In the genomic region with DNA sequence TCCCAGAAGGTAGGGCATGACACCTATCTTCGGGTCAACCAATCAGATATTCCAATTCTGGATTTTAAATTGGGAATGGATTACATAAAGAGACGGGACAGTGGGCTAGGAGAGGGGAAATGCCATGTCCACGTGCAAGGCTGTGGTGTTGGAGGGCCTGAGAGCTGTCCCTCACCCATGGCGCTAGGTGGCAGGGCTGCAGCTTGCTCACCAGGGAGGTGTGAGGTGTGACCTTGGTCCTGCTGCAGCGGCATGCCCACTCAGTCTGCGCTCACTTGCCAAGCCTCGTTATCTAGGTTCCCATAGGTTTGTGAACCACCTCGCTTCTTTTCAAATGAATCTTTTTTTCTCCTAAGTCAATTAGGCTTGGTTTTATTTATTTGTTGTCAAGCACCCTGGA, we compare ENCODE assay signal across 15 cellular contexts. TPM values are rescaled to one million over a fixed set of nuclear protein-coding genes. Genes with fewer than 3 reads are reported as not detected.
DNase-seq lines count a peak whose midpoint lies in the region; ATAC-seq and TF ChIP-seq lines count a peak whose summit lies in the region.
"Had no signal": no experiment of that assay in that cellular context is flagged by ENCODE, and none has a peak within 500 bp of the region (broad histone marks: within the 10 kb centered on the region; RNA-seq: fewer than 3 reads in every experiment).

No MANE protein-coding gene starts in this region.

- H3K18ac ChIP-seq in mesenchymal stem cell (ENCODE audit: low read depth in 1 of 2, low read length in 2 of 2), result peak overlapping the region in 1 of 2 experiments; percentile 73

- H3K14ac ChIP-seq in mesenchymal stem cell (ENCODE audit: low read length in 2 of 2), result peak overlapping the region in 1 of 2 experiments; percentile 94

- TF ChIP-seq CTCF in HCT116 (IDR thresholded peaks at IDR 0.05 in 2 of 3, conservative IDR thresholded peaks at IDR 0.05 in 1 of 3; ENCODE audit: borderline replicate concordance in 1 of 3, insufficient read depth in 1 of 3, low read depth in 2 of 3, low read length in 2 of 3) (peak; percentile 6 to 36 (median 23); a peak in 2 of 6 replicates), endodermal cell (conservative IDR thresholded peaks at IDR 0.05) (no peak)

- CTCF ChIA-PET in HCT116 (lab: Charles Lee), result no interaction called here
- CTCF ChIA-PET in activated CD8-positive, alpha-beta memory T cell treated with anti-CD3 and anti-CD28 coated beads, Interleukin-2, amount 10 ng/mL, durations not matched to agents 7 days and 5 days (lab: Charles Lee), result no interaction called here

- H3K9ac ChIP-seq in BLaER1 treated with 17β-estradiol and CSF1 and Interleukin-3, amounts not matched to agents 10 nM and 100 nM, result no peak overlapping the region
- H3K9ac ChIP-seq in HCT116 (ENCODE audit: low read length), result no peak overlapping the region
- H3K9ac ChIP-seq in endodermal cell (ENCODE audit: extremely low read depth, low read length, poor library complexity, severe bottlenecking), result no peak overlapping the region
- no peak overlapping the region for H3K9ac ChIP-seq in mesenchymal stem cell (ENCODE audit: low read length)

- WGBS in endodermal cell (ENCODE audit: insufficient coverage in 1 of 2, insufficient read length in 1 of 2), 2 experiments, result 83 to 100% methylated on average over 1 to 8 of the region's 8 CpGs
- WGBS in mesenchymal stem cell, result 87% methylated on average over 7 of the region's 8 CpGs

- no peak overlapping the region for H2BK12ac ChIP-seq in mesenchymal stem cell (ENCODE audit: low read length in 2 of 2)

- no peak overlapping the region for H3K27ac Mint-ChIP-seq in endodermal cell
- H3K27ac Mint-ChIP-seq in naive thymus-derived CD8-positive, alpha-beta T cell, result no peak overlapping the region
- H3K27ac Mint-ChIP-seq in activated CD8-positive, alpha-beta memory T cell treated with anti-CD3 and anti-CD28 coated beads, Interleukin-2, amount 10 ng/mL, durations not matched to agents 7 days and 5 days, result no peak overlapping the region
- H3K27ac Mint-ChIP-seq: CD4-positive, alpha-beta T cell; H9 had no signal

- H2AFZ ChIP-seq in HCT116 (ENCODE audit: low read depth, low read length, poor library complexity, severe bottlenecking), result no peak overlapping the region
- no peak overlapping the region for H2AFZ ChIP-seq in mesenchymal stem cell (ENCODE audit: low read depth, low read length)

- BruUV-seq in HCT116 (replicated peaks; lab: Mats Ljungman, UMichigan), result no TSS peak

- H3K4me2 ChIP-seq in BLaER1 treated with 17β-estradiol and CSF1 and Interleukin-3, amounts not matched to agents 10 nM and 100 nM, result peak overlapping the region in 8 of 11 experiments; percentile 83 to 97 (median 93); a peak in 14 of 22 replicates
- H3K4me2 ChIP-seq in HCT116 (ENCODE audit: low read length) (no peak overlapping the region), mesenchymal stem cell (ENCODE audit: low read length, poor library complexity, severe bottlenecking) (no peak overlapping the region)

- H3K4me1 Mint-ChIP-seq in endodermal cell, result peaks cover 46% of the 10 kb centered on the region
- H3K4me1 Mint-ChIP-seq in naive thymus-derived CD8-positive, alpha-beta T cell, result peaks cover 0 to 10% (median 1%) of the 10 kb centered on the region in 4 donors
- H3K4me1 Mint-ChIP-seq in activated CD8-positive, alpha-beta memory T cell treated with anti-CD3 and anti-CD28 coated beads, Interleukin-2, amount 10 ng/mL, durations not matched to agents 7 days and 5 days, result no peaks in the 10 kb centered on the region

- no peak overlapping the region for H3K23ac ChIP-seq in mesenchymal stem cell (ENCODE audit: low read length in 2 of 2)

- H2BK5ac ChIP-seq in mesenchymal stem cell (ENCODE audit: low read depth, low read length, poor library complexity, severe bottlenecking), result no peak overlapping the region

- H2BK15ac ChIP-seq in mesenchymal stem cell (ENCODE audit: low read depth, poor library complexity, severe bottlenecking), result no peak overlapping the region

- no peak for TF ChIP-seq POLR2A in HCT116 (IDR thresholded peaks at IDR 0.05; ENCODE audit: borderline replicate concordance, extremely low read depth, insufficient read depth, insufficient read length)

- H3K79me2 ChIP-seq in HCT116 (ENCODE audit: insufficient read depth, low read length), result no peaks in the 10 kb centered on the region

- no peaks in the 10 kb centered on the region for H4K20me1 ChIP-seq in BLaER1 treated with 17β-estradiol and CSF1 and Interleukin-3, amounts not matched to agents 10 nM and 100 nM
- H4K20me1 ChIP-seq in HCT116 (ENCODE audit: insufficient read depth), result no peaks in the 10 kb centered on the region

- H3K36me3 ChIP-seq in BLaER1 treated with 17β-estradiol and CSF1 and Interleukin-3, amounts not matched to agents 10 nM and 100 nM, result no peaks in the 10 kb centered on the region
- H3K36me3 ChIP-seq in HCT116 (ENCODE audit: control insufficient read depth in 1 of 2, insufficient read depth in 2 of 2, low read length in 2 of 2) (no peaks in the 10 kb centered on the region), endodermal cell (ENCODE audit: control insufficient read depth, insufficient read depth, low read length) (no peaks in the 10 kb centered on the region), mesenchymal stem cell (ENCODE audit: control insufficient read depth in 1 of 2, insufficient read depth in 2 of 2, low read depth in 1 of 2, low read length in 2 of 2) (no peaks in the 10 kb centered on the region)
- H3K36me3 ChIP-seq: BE2C had no signal

- POLR2A ChIA-PET in HCT116 (lab: Charles Lee), result no interaction called here
- POLR2A ChIA-PET in naive thymus-derived CD8-positive, alpha-beta T cell (lab: Charles Lee), result no interaction called here

- peaks cover 4% of the 10 kb centered on the region for H3K36me3 Mint-ChIP-seq in endodermal cell (ENCODE audit: low read depth)
- H3K36me3 Mint-ChIP-seq in naive thymus-derived CD8-positive, alpha-beta T cell, result no peaks in the 10 kb centered on the region
- H3K36me3 Mint-ChIP-seq in activated CD8-positive, alpha-beta memory T cell treated with anti-CD3 and anti-CD28 coated beads, Interleukin-2, amount 10 ng/mL, durations not matched to agents 7 days and 5 days, result no peaks in the 10 kb centered on the region

- RAD21 ChIA-PET in HCT116 (lab: Charles Lee; ENCODE audit: low non-redundant PET in 1 of 2, low total read pairs in 2 of 2, uncharacterized antibody in 2 of 2, unreplicated experiment in 2 of 2), result no interaction called here

- H2BK120ac ChIP-seq in mesenchymal stem cell (ENCODE audit: low read depth, low read length), result no peak overlapping the region

- H3K79me1 ChIP-seq in mesenchymal stem cell (replicated peaks; ENCODE audit: low read length, poor library complexity, severe bottlenecking), result no peaks in the 10 kb centered on the region

- ATAC-seq in HCT116, result peak; percentile 95
- no peak for ATAC-seq in naive thymus-derived CD8-positive, alpha-beta T cell
- no peak for ATAC-seq in activated CD8-positive, alpha-beta memory T cell treated with anti-CD3 and anti-CD28 coated beads, Interleukin-2, amount 10 ng/mL, durations not matched to agents 7 days and 5 days

- peak overlapping the region; percentile 81 for H2AK5ac ChIP-seq in mesenchymal stem cell (ENCODE audit: low read length, severe bottlenecking)

- no peaks in the 10 kb centered on the region for H3K27me3 Mint-ChIP-seq in endodermal cell (ENCODE audit: insufficient read depth)
- H3K27me3 Mint-ChIP-seq in naive thymus-derived CD8-positive, alpha-beta T cell, result peaks cover 5 to 23% (median 11%) of the 10 kb centered on the region in 5 donors
- H3K27me3 Mint-ChIP-seq in activated CD8-positive, alpha-beta memory T cell treated with anti-CD3 and anti-CD28 coated beads, Interleukin-2, amount 10 ng/mL, durations not matched to agents 7 days and 5 days, result peaks cover 15% of the 10 kb centered on the region

- intact Hi-C loops in HCT116 (cut with micrococcal nuclease), result no loop called here

- DNase-seq in HCT116 (ENCODE audit: low read depth, low spot score) (no peak), endodermal cell (peak; percentile 45), mesenchymal stem cell (no peak), NK-92 (lab: John Stamatoyannopoulos, UW; ENCODE audit: unreplicated experiment) (no peak)
- no peak for DNase-seq in naive thymus-derived CD8-positive, alpha-beta T cell
- DNase-seq in activated CD8-positive, alpha-beta memory T cell treated with anti-CD3 and anti-CD28 coated beads, Interleukin-2, amount 10 ng/mL, durations not matched to agents 7 days and 5 days, result no peak
- DNase-seq: BE2C; Caco-2; CD4-positive, alpha-beta T cell; GOT3; H9 had no signal

- TF ChIP-seq RAD21 in HCT116 (IDR thresholded peaks at IDR 0.05; ENCODE audit: low read depth), result 0 out of 2 replicates have a peak, but pooled peaks have one; percentile 13

- no peak overlapping the region for H3K4ac ChIP-seq in mesenchymal stem cell (ENCODE audit: low read depth in 1 of 2, low read length in 2 of 2)

- H4K91ac ChIP-seq in mesenchymal stem cell (ENCODE audit: low read length), result no peak overlapping the region

- H3K27ac ChIP-seq in BLaER1 treated with 17β-estradiol and CSF1 and Interleukin-3, amounts not matched to agents 10 nM and 100 nM, result no peak overlapping the region
- H3K27ac ChIP-seq in HCT116 (ENCODE audit: low read depth, low read length), result no peak overlapping the region
- no peak overlapping the region for H3K27ac ChIP-seq in endodermal cell (ENCODE audit: low read depth, low read length)
- H3K27ac ChIP-seq in mesenchymal stem cell (ENCODE audit: low read length, poor library complexity, severe bottlenecking), result no peak overlapping the region
- H3K27ac ChIP-seq: C4-2B had no signal

- no peaks in the 10 kb centered on the region for H3K9me2 ChIP-seq in HCT116 (ENCODE audit: insufficient read depth)

- H3K4me1 ChIP-seq in BLaER1 treated with 17β-estradiol and CSF1 and Interleukin-3, amounts not matched to agents 10 nM and 100 nM, result peaks cover 41 to 55% (median 47%) of the 10 kb centered on the region in 10 experiments
- H3K4me1 ChIP-seq in HCT116 (ENCODE audit: control insufficient read depth in 1 of 2, insufficient read depth in 2 of 2, low read length in 2 of 2) (no peaks in the 10 kb centered on the region), endodermal cell (ENCODE audit: control insufficient read depth, insufficient read depth, low read length) (peaks cover 18% of the 10 kb centered on the region), mesenchymal stem cell (ENCODE audit: control insufficient read depth, insufficient read depth, low read depth, low read length) (peaks cover 37% of the 10 kb centered on the region)
- H3K4me1 ChIP-seq: BE2C had no signal

- H4K8ac ChIP-seq in mesenchymal stem cell (ENCODE audit: low read length), result no peak overlapping the region

- H3K4me3 Mint-ChIP-seq in endodermal cell, result no peak overlapping the region
- H3K4me3 Mint-ChIP-seq in naive thymus-derived CD8-positive, alpha-beta T cell, result no peak overlapping the region
- no peak overlapping the region for H3K4me3 Mint-ChIP-seq in activated CD8-positive, alpha-beta memory T cell treated with anti-CD3 and anti-CD28 coated beads, Interleukin-2, amount 10 ng/mL, durations not matched to agents 7 days and 5 days
- H3K4me3 Mint-ChIP-seq: CD4-positive, alpha-beta T cell; H9 had no signal

- no peaks in the 10 kb centered on the region for H3K9me3 Mint-ChIP-seq in endodermal cell
- no peaks in the 10 kb centered on the region for H3K9me3 Mint-ChIP-seq in naive thymus-derived CD8-positive, alpha-beta T cell
- H3K9me3 Mint-ChIP-seq in activated CD8-positive, alpha-beta memory T cell treated with anti-CD3 and anti-CD28 coated beads, Interleukin-2, amount 10 ng/mL, durations not matched to agents 7 days and 5 days (ENCODE audit: low read depth), result no peaks in the 10 kb centered on the region
- H3K9me3 Mint-ChIP-seq: CD4-positive, alpha-beta T cell; H9 had no signal

- H3K4me3 ChIP-seq in BLaER1 treated with 17β-estradiol and CSF1 and Interleukin-3, amounts not matched to agents 10 nM and 100 nM, result no peak overlapping the region
- H3K4me3 ChIP-seq in HCT116 (replicated peaks in 1 of 2; ENCODE audit: low read depth in 1 of 2, low read length in 2 of 2) (no peak overlapping the region), endodermal cell (ENCODE audit: low read length) (no peak overlapping the region), mesenchymal stem cell (ENCODE audit: insufficient read depth in 1 of 2, low read depth in 1 of 2, low read length in 2 of 2) (no peak overlapping the region)

- H3K27me3 ChIP-seq in BLaER1 treated with 17β-estradiol and CSF1 and Interleukin-3, amounts not matched to agents 10 nM and 100 nM, result no peaks in the 10 kb centered on the region
- H3K27me3 ChIP-seq in HCT116 (ENCODE audit: insufficient read depth, low read length), result no peaks in the 10 kb centered on the region
- no peaks in the 10 kb centered on the region for H3K27me3 ChIP-seq in endodermal cell (ENCODE audit: control insufficient read depth, insufficient read depth, low read length, poor library complexity, severe bottlenecking)
- no peaks in the 10 kb centered on the region for H3K27me3 ChIP-seq in mesenchymal stem cell (ENCODE audit: control insufficient read depth in 1 of 2, insufficient read depth in 1 of 2, low read length in 2 of 2)

- no peaks in the 10 kb centered on the region for H3K9me3 ChIP-seq in BLaER1 treated with 17β-estradiol and CSF1 and Interleukin-3, amounts not matched to agents 10 nM and 100 nM (replicated peaks in 1 of 11)
- H3K9me3 ChIP-seq in HCT116 (ENCODE audit: control insufficient read depth in 1 of 2, insufficient read depth in 1 of 2, low read depth in 1 of 2, low read length in 2 of 2), result no peaks in the 10 kb centered on the region
- H3K9me3 ChIP-seq in endodermal cell (ENCODE audit: control insufficient read depth, low read length), result no peaks in the 10 kb centered on the region
- no peaks in the 10 kb centered on the region for H3K9me3 ChIP-seq in mesenchymal stem cell (ENCODE audit: control insufficient read depth, low read length)
- H3K9me3 ChIP-seq: BE2C, Caco-2 had no signal

RNA-seq across cellular contexts. Expression of a gene that starts 19.4 kb away (rescaled TPM):
- 181 TPM for total RNA-seq in HCT116 (2021; ENCODE audit: unreplicated experiment)
- polyA plus RNA-seq in HCT116 (2012), result 265 and 338 TPM in 2 replicates
- total RNA-seq in endodermal cell, result 100 to 1,000 TPM; 131 to 177 TPM
- polyA plus RNA-seq in endodermal cell (2013, experiment 1 of 2), result 161 TPM
- polyA plus RNA-seq in endodermal cell (2013, experiment 2 of 2), result 145 TPM
- 817 TPM for polyA plus RNA-seq in mesenchymal stem cell (2013, experiment 1 of 2)
- polyA plus RNA-seq in mesenchymal stem cell (2013, experiment 2 of 2), result 846 TPM
- 1 to 10 TPM; 5.3 to 7.8 TPM for total RNA-seq in naive thymus-derived CD8-positive, alpha-beta T cell
- 10 to 100 TPM in 1 of 3 donors, 1 to 10 TPM in 1, under 1 TPM in 1; 0.65 to 10.7 (median 2.9) TPM for polyA plus RNA-seq in naive thymus-derived CD8-positive, alpha-beta T cell
- under 1 TPM; 0.47 to 0.61 TPM for total RNA-seq in activated CD8-positive, alpha-beta memory T cell treated with anti-CD3 and anti-CD28 coated beads, Interleukin-2, amount 10 ng/mL, durations not matched to agents 7 days and 5 days

RNA-seq across cellular contexts. Expression of a gene that starts 31.6 kb away (rescaled TPM):
- total RNA-seq in HCT116 (2021; ENCODE audit: unreplicated experiment) (not detected), endodermal cell (1 to 10 TPM; 2.0 to 2.3 TPM)
- not detected in 2 replicates for polyA plus RNA-seq in HCT116 (2012)
- polyA plus RNA-seq in endodermal cell (2013, experiment 1 of 2), result 0.68 TPM
- 0.54 TPM for polyA plus RNA-seq in endodermal cell (2013, experiment 2 of 2)
- not detected for polyA plus RNA-seq in mesenchymal stem cell (2013, experiment 1 of 2)
- polyA plus RNA-seq in mesenchymal stem cell (2013, experiment 2 of 2), result 0.18 TPM
- not detected for total RNA-seq in naive thymus-derived CD8-positive, alpha-beta T cell
- polyA plus RNA-seq in naive thymus-derived CD8-positive, alpha-beta T cell, result not detected
- not detected for total RNA-seq in activated CD8-positive, alpha-beta memory T cell treated with anti-CD3 and anti-CD28 coated beads, Interleukin-2, amount 10 ng/mL, durations not matched to agents 7 days and 5 days
- total RNA-seq: A172; CD4-positive, alpha-beta T cell; H9 had no signal

RNA-seq across cellular contexts. Expression of a gene that starts 51.5 kb away (rescaled TPM):
- total RNA-seq in HCT116 (2021; ENCODE audit: unreplicated experiment) (not detected), endodermal cell (not detected)
- polyA plus RNA-seq in HCT116 (2012), result not detected in 2 replicates
- not detected for polyA plus RNA-seq in endodermal cell (2013, experiment 1 of 2)
- not detected for polyA plus RNA-seq in endodermal cell (2013, experiment 2 of 2)
- not detected for polyA plus RNA-seq in mesenchymal stem cell (2013, experiment 1 of 2)
- polyA plus RNA-seq in mesenchymal stem cell (2013, experiment 2 of 2), result not detected
- not detected for total RNA-seq in naive thymus-derived CD8-positive, alpha-beta T cell
- not detected for polyA plus RNA-seq in naive thymus-derived CD8-positive, alpha-beta T cell
- not detected for total RNA-seq in activated CD8-positive, alpha-beta memory T cell treated with anti-CD3 and anti-CD28 coated beads, Interleukin-2, amount 10 ng/mL, durations not matched to agents 7 days and 5 days
- total RNA-seq: A172; Caco-2; CD4-positive, alpha-beta T cell; H9; HT-29 had no signal

Comparison
In these comparisons a context has a peak if more than half of its experiments do, and no peak if none do; other contexts are left out.
1. H3K4me2 ChIP-seq: peak in BLaER1 treated with 17β-estradiol and CSF1 and Interleukin-3, amounts not matched to agents 10 nM and 100 nM (8 of 11); none in HCT116 (single experiment) and mesenchymal stem cell (single experiment).
2. RNA of a gene that starts 19.4 kb away (total RNA-seq): 181 TPM in HCT116 (single experiment) and 131 to 177 TPM in endodermal cell; 5.3 to 7.8 TPM in naive thymus-derived CD8-positive, alpha-beta T cell and 0.47 to 0.61 TPM in activated CD8-positive, alpha-beta memory T cell treated with anti-CD3 and anti-CD28 coated beads, Interleukin-2, amount 10 ng/mL, durations not matched to agents 7 days and 5 days; every median in the first group is over 10 times any median in the second.